ENCODE assay signal across 13 cellular contexts in genomic region chr20:54267510-54268003, GRCh38. TPM values are rescaled to one million over a fixed set of nuclear protein-coding genes. Genes with fewer than 3 reads are reported as not detected.
A peak's percentile ranks its signal among the peaks of the same experiment; 100 is the strongest.
DNase-seq lines count a peak whose midpoint lies in the region; ATAC-seq and TF ChIP-seq lines count a peak whose summit lies in the region.
"Had no signal": no experiment of that assay in that cellular context is flagged by ENCODE, and none has a peak within 500 bp of the region (broad histone marks: within the 10 kb centered on the region; RNA-seq: fewer than 3 reads in every experiment).

No MANE protein-coding gene starts in this region.

- no peaks in the 10 kb centered on the region for H3K27me3 ChIP-seq in lower lobe of right lung (ENCODE audit: low read depth)

- no peaks in the 10 kb centered on the region for H3K9me3 ChIP-seq in lower lobe of right lung
- H3K9me3 ChIP-seq: HAP-1 had no signal

- peak; percentile 70 to 87 for ATAC-seq in lower lobe of right lung
- no peak for ATAC-seq in sciatic nerve
- ATAC-seq in HG03432 (IDR thresholded peaks at IDR 0.05; ENCODE audit: unreplicated experiment): no peak
- ATAC-seq: naive thymus-derived CD8-positive, alpha-beta T cell had no signal

- H3K4me1 ChIP-seq in lower lobe of right lung: no peaks in the 10 kb centered on the region
- H3K4me1 ChIP-seq: HAP-1 had no signal

- in situ Hi-C loops in astrocyte of the spinal cord (cut with HindIII; ENCODE audit: low sequenced_read_pairs) (no loop called here), GM13977 (cut with MboI; ENCODE audit: low pct_unique_long_range_greater_than_20kb, low sequenced_read_pairs, unreplicated experiment) (no loop called here)

- H3K27ac ChIP-seq in lower lobe of right lung: no peak overlapping the region

- intact Hi-C loops in lower lobe of right lung (cut with DNase I): no loop called here
- intact Hi-C loops in sciatic nerve (cut with DNase I): no loop called here

- peak; percentile 34 for DNase-seq in AG20443 (ENCODE audit: low spot score)
- DNase-seq in HT1080 (ENCODE audit: low read depth): peak; percentile 77
- peak; percentile 37 for DNase-seq in astrocyte of the spinal cord (ENCODE audit: low read depth, low spot score)
- DNase-seq in lower lobe of right lung: no peak
- no peak for DNase-seq in NCI-H69 (lab: John Stamatoyannopoulos, UW)
- DNase-seq in GM13977 (ENCODE audit: low spot score): no peak
- no peak for DNase-seq in sciatic nerve (ENCODE audit: low spot score)
- DNase-seq: CD4-positive, alpha-beta memory T cell; naive thymus-derived CD8-positive, alpha-beta T cell; NCI-H2081 treated with DMSO at 0.1 percent for 48 hours; Right ventricle myocardium superior had no signal

- H3K4me3 ChIP-seq in astrocyte of the spinal cord (ENCODE audit: low read depth, low read length) (no peak overlapping the region), lower lobe of right lung (no peak overlapping the region)
- H3K4me3 ChIP-seq: HAP-1 had no signal

- no peak for TF ChIP-seq CTCF in astrocyte of the spinal cord (IDR thresholded peaks at IDR 0.05; ENCODE audit: low read depth, low read length)
- TF ChIP-seq CTCF in lower lobe of right lung (IDR thresholded peaks at IDR 0.05): no peak
- no peak for TF ChIP-seq CTCF in GM13977 (IDR thresholded peaks at IDR 0.05; ENCODE audit: extremely low read depth, insufficient read depth, missing control alignments)

- no peaks in the 10 kb centered on the region for H3K36me3 ChIP-seq in lower lobe of right lung
- H3K36me3 ChIP-seq: HAP-1 had no signal

RNA-seq across cellular contexts. Expression of gene PFDN4, which starts 59.7 kb away (rescaled TPM):
- 57.7 and 71.9 TPM in 2 replicates for total RNA-seq in HT1080 (2014; rRNA removed; shearing (Covaris generic))
- 105 and 125 TPM in 2 replicates for polyA plus RNA-seq in HT1080 (2015; cell fraction: cytosol; rRNA removed)
- polyA plus RNA-seq in HT1080 (2015; cell fraction: nucleus; rRNA removed): 46.1 and 53.1 TPM in 2 replicates
- total RNA-seq in lower lobe of right lung (15.3 TPM), sciatic nerve (26.3 TPM)

Comparison
In these comparisons a context has a peak if more than half of its experiments do, and no peak if none do; other contexts are left out.
1. DNase-seq: peak in AG20443 (single experiment), HT1080 (single experiment) and astrocyte of the spinal cord (single experiment); none in lower lobe of right lung (single experiment), NCI-H69 (single experiment), GM13977 (single experiment) and sciatic nerve (single experiment).
2. ATAC-seq: peak in lower lobe of right lung (2 of 2); none in sciatic nerve (single experiment) and HG03432 (single experiment).